ENCODE assay signal across 10 cellular contexts in genomic region chr2:134136702-134137101, GRCh38.
DNase-seq lines count a peak whose midpoint lies in the region; ATAC-seq and TF ChIP-seq lines count a peak whose summit lies in the region.
"Had no signal": no experiment of that assay in that cellular context is flagged by ENCODE, and none has a peak within 500 bp of the region (broad histone marks: within the 10 kb centered on the region; RNA-seq: fewer than 3 reads in every experiment).

No MANE protein-coding gene starts in this region.

- H3K4me1 Mint-ChIP-seq in activated naive CD8-positive, alpha-beta T cell (ENCODE audit: low read depth), result peaks cover 86% of the 10 kb centered on the region
- peaks cover 46% of the 10 kb centered on the region for H3K4me1 Mint-ChIP-seq in activated naive CD8-positive, alpha-beta T cell treated with anti-CD3 and anti-CD28 coated beads for 36 hours

- TF ChIP-seq POLR2A in tibial nerve (IDR thresholded peaks at IDR 0.05), result no peak

- ATAC-seq in lung (ENCODE audit: insufficient read depth, low FRiP score) (no peak), left lobe of liver (no peak)

- H3K27me3 ChIP-seq in lung (ENCODE audit: control insufficient read depth, insufficient read depth) (no peaks in the 10 kb centered on the region), tibial nerve (no peaks in the 10 kb centered on the region)
- H3K27me3 ChIP-seq: BE2C had no signal

- peaks cover 6% of the 10 kb centered on the region for H3K36me3 Mint-ChIP-seq in activated naive CD8-positive, alpha-beta T cell
- peaks cover 28% of the 10 kb centered on the region for H3K36me3 Mint-ChIP-seq in activated naive CD8-positive, alpha-beta T cell treated with anti-CD3 and anti-CD28 coated beads for 36 hours

- 15 to 18% methylated on average over 2 of the region's 2 CpGs for whole genome bisulfite sequencing in lung, 2 donors
- 11 to 40% methylated on average over 2 of the region's 2 CpGs for WGBS in tibial nerve, 2 donors

- H3K27ac ChIP-seq in angular gyrus (ENCODE audit: low read depth, low read length), result peak overlapping the region; percentile 45
- H3K27ac ChIP-seq in lung (ENCODE audit: low read depth in 1 of 2, low read length in 1 of 2), result peak overlapping the region; percentile 67 to 88
- peak overlapping the region in 3 of 4 donors; percentile 2 to 67 (median 53) for H3K27ac ChIP-seq in tibial nerve
- H3K27ac ChIP-seq: VCaP had no signal

- no peaks in the 10 kb centered on the region for H3K9me3 ChIP-seq in lung (ENCODE audit: control insufficient read depth in 2 of 2, insufficient read depth in 1 of 2, low read length in 1 of 2)
- H3K9me3 ChIP-seq in tibial nerve, result no peaks in the 10 kb centered on the region
- H3K9me3 ChIP-seq: BE2C had no signal

- H3K27ac Mint-ChIP-seq in activated naive CD8-positive, alpha-beta T cell, result no peak overlapping the region
- H3K27ac Mint-ChIP-seq in activated naive CD8-positive, alpha-beta T cell treated with anti-CD3 and anti-CD28 coated beads for 36 hours, result no peak overlapping the region

- H3K36me3 ChIP-seq in lung (ENCODE audit: control insufficient read depth in 2 of 2, insufficient read depth in 2 of 2, low read length in 2 of 2) (no peaks in the 10 kb centered on the region), tibial nerve (no peaks in the 10 kb centered on the region)
- H3K36me3 ChIP-seq: BE2C had no signal

- H3K4me1 ChIP-seq in lung (ENCODE audit: control insufficient read depth in 2 of 2, insufficient read depth in 2 of 2, low read length in 2 of 2) (peaks cover 26 to 45% of the 10 kb centered on the region in 2 donors), tibial nerve (peaks cover 0 to 58% (median 38%) of the 10 kb centered on the region in 4 donors)
- H3K4me1 ChIP-seq: BE2C had no signal

- H3K4me3 Mint-ChIP-seq in activated naive CD8-positive, alpha-beta T cell, result peak overlapping the region; percentile 36
- H3K4me3 Mint-ChIP-seq in activated naive CD8-positive, alpha-beta T cell treated with anti-CD3 and anti-CD28 coated beads for 36 hours, result no peak overlapping the region

- no peak overlapping the region for H3K4me3 ChIP-seq in lung
- H3K4me3 ChIP-seq in tibial nerve, result no peak overlapping the region

- H3K9me3 Mint-ChIP-seq in activated naive CD8-positive, alpha-beta T cell (ENCODE audit: low read depth), result no peaks in the 10 kb centered on the region
- no peaks in the 10 kb centered on the region for H3K9me3 Mint-ChIP-seq in activated naive CD8-positive, alpha-beta T cell treated with anti-CD3 and anti-CD28 coated beads for 36 hours

- no peaks in the 10 kb centered on the region for H3K27me3 Mint-ChIP-seq in activated naive CD8-positive, alpha-beta T cell
- H3K27me3 Mint-ChIP-seq in activated naive CD8-positive, alpha-beta T cell treated with anti-CD3 and anti-CD28 coated beads for 36 hours, result no peaks in the 10 kb centered on the region

- TF ChIP-seq EP300 in tibial nerve (IDR thresholded peaks at IDR 0.05), result no peak

- TF ChIP-seq CTCF in lung (IDR thresholded peaks at IDR 0.05; ENCODE audit: control extremely low read depth, extremely low read depth), result no peak
- no peak for TF ChIP-seq CTCF in tibial nerve (IDR thresholded peaks at IDR 0.05)

- no peak for DNase-seq in activated naive CD8-positive, alpha-beta T cell treated with anti-CD3 and anti-CD28 coated beads for 36 hours
- DNase-seq in lung (ENCODE audit: low spot score) (no peak), tibial nerve (ENCODE audit: low spot score in 2 of 2) (no peak), left lobe of liver (ENCODE audit: low spot score) (no peak), ecto neural progenitor cell (ENCODE audit: low spot score) (no peak)
- no peak for DNase-seq in stimulated activated CD4-positive, alpha-beta T cell treated with anti-CD3 and anti-CD28 coated beads, Interleukin-12 subunit alpha, Interleukin-12 subunit beta, amount 100 ng/mL, for 4 hours
- DNase-seq: BE2C had no signal
